7 cellular contexts compared by ENCODE assay signal in the genomic region with DNA sequence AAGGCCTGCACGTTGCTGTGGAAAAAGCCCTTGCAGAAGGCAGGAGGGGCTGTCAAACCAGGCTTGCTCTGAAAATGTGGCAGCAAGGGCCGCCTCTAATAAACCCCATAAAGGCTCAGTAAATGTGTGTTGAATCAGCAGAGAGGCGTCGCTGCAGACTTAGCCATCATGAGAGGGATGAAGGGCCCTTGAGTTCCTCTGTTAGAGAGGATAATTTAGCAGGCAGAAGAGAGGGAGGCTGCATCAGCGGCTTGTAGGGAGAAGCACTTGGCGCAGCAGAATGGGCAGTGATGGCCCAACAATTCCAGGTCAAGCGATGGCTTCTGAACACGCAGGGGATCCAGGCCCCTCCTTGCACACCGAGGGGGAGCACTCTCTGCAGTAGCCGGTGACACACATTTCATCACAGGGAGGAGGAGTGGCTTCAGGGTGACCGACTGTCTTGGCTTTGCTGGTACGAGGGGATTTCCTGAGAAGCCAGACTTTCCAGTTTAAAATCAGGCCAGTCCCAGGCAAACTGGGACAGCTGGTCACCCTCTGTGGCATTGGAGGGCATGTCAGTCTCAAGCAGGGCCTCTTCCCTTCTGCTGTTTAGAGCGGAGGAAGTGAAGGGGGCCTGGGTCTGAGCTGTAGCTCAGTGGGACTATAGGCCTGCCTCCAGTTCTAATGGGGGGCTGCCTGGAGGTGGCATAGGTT.
DNase-seq lines count a peak whose midpoint lies in the region; ATAC-seq and TF ChIP-seq lines count a peak whose summit lies in the region.
"Not testable (repeated sequence)": the region's sequence is repeated elsewhere in the genome, so short reads cannot be mapped to it uniquely, and the experiment has no call there.

No MANE protein-coding gene starts in this region.

- not testable (repeated sequence) for H3K9me3 ChIP-seq in lower lobe of right lung; smooth muscle cell (replicated peaks; ENCODE audit: low read depth)

- H4K20me1 ChIP-seq in smooth muscle cell (ENCODE audit: low read depth): not testable (repeated sequence)

- H3K27me3 ChIP-seq in lower lobe of right lung (ENCODE audit: low read depth); smooth muscle cell (ENCODE audit: low read depth): not testable (repeated sequence)

- peak overlapping the region; percentile 62 for H3K9ac ChIP-seq in smooth muscle cell (ENCODE audit: low read depth)

- peak; percentile 48 to 60 for ATAC-seq in lower lobe of right lung

- TF ChIP-seq CTCF in lower lobe of right lung (IDR thresholded peaks at IDR 0.05); smooth muscle cell (IDR thresholded peaks at IDR 0.05; ENCODE audit: borderline replicate concordance, insufficient read depth, poor library complexity, severe bottlenecking): not testable (repeated sequence)

- not testable (repeated sequence) for H3K79me2 ChIP-seq in smooth muscle cell (ENCODE audit: low read depth)

- not testable (repeated sequence) for H3K4me3 ChIP-seq in lower lobe of right lung, smooth muscle cell

- H3K36me3 ChIP-seq in lower lobe of right lung; smooth muscle cell (ENCODE audit: low read depth): not testable (repeated sequence)

- DNase-seq in DMS79 treated with DMSO at 0.1 percent for 48 hours (lab: John Stamatoyannopoulos, UW) (peak; percentile 62), NCI-H128 (lab: John Stamatoyannopoulos, UW; ENCODE audit: unreplicated experiment) (peak; percentile 32), NCI-H2107 (lab: John Stamatoyannopoulos, UW) (peak; percentile 6), NCI-H510A treated with DMSO at 0.1 percent for 48 hours (lab: John Stamatoyannopoulos, UW) (peak; percentile 73), SHP77 treated with DMSO at 0.1 percent for 48 hours (lab: John Stamatoyannopoulos, UW) (peak; percentile 16)
- not testable (repeated sequence) for DNase-seq in lower lobe of right lung; smooth muscle cell (lab: John Stamatoyannopoulos, UW; ENCODE audit: unreplicated experiment)

- 51% methylated on average over 12 of the region's 13 CpGs for WGBS in smooth muscle cell (ENCODE audit: low lambda C conversion rate)

- not testable (repeated sequence) for H3K4me1 ChIP-seq in lower lobe of right lung; smooth muscle cell (ENCODE audit: low read depth)

- H3K27ac ChIP-seq in lower lobe of right lung: not testable (repeated sequence)
- peak overlapping the region; percentile 96 for H3K27ac ChIP-seq in smooth muscle cell (ENCODE audit: low read depth)

- intact Hi-C loops in lower lobe of right lung (cut with DNase I): not testable (repeated sequence)

- not testable (repeated sequence) for H2AFZ ChIP-seq in smooth muscle cell (ENCODE audit: low read depth)

- H3F3A ChIP-seq in smooth muscle cell (ENCODE audit: low read depth): not testable (repeated sequence)

- not testable (repeated sequence) for H3K4me2 ChIP-seq in smooth muscle cell
